In genomic region chr12:6764011-6764828, GRCh38 we compare ENCODE assay signal across 1 cellular context.
TF ChIP-seq lines count a peak whose summit lies in the region.

No MANE protein-coding gene starts in this region.

TF ChIP-seq in HEK293, 187 proteins besides CTCF, POLR2A, EP300 and RAD21 (continued from another document):
- no peak for TF ChIP-seq PRDM2 (tag by site-specific recombination; IDR thresholded peaks at IDR 0.05; ENCODE audit: borderline replicate concordance)
- TF ChIP-seq ZBTB10 (tag by site-specific recombination; IDR thresholded peaks at IDR 0.05), result peak; percentile 97
- no peak; the same call in 1 of the 2 replicates for TF ChIP-seq GLI4 (tag by site-specific recombination; IDR thresholded peaks at IDR 0.05)
- TF ChIP-seq, protein P1, sequence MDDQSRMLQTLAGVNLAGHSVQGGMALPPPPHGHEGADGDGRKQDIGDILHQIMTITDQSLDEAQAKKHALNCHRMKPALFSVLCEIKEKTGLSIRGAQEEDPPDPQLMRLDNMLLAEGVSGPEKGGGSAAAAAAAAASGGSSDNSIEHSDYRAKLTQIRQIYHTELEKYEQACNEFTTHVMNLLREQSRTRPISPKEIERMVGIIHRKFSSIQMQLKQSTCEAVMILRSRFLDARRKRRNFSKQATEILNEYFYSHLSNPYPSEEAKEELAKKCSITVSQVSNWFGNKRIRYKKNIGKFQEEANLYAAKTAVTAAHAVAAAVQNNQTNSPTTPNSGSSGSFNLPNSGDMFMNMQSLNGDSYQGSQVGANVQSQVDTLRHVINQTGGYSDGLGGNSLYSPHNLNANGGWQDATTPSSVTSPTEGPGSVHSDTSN (CRISPR knock-in tag; IDR thresholded peaks at IDR 0.05), result no peak
